ENCODE assay signal across 9 cellular contexts in genomic region chr1:246875041-246876026, GRCh38. TPM values are rescaled to one million over a fixed set of nuclear protein-coding genes. Genes with fewer than 3 reads are reported as not detected.
DNase-seq lines count a peak whose midpoint lies in the region; ATAC-seq and TF ChIP-seq lines count a peak whose summit lies in the region.
"Had no signal": no experiment of that assay in that cellular context is flagged by ENCODE, and none has a peak within 500 bp of the region (broad histone marks: within the 10 kb centered on the region; RNA-seq: fewer than 3 reads in every experiment).

No MANE protein-coding gene starts in this region.

- peaks cover 10% of the 10 kb centered on the region for H3K4me1 ChIP-seq in mucosa of descending colon (ENCODE audit: low read depth)

- H3K4me3 ChIP-seq in mucosa of descending colon = no peak overlapping the region
- no peak overlapping the region for H3K4me3 ChIP-seq in dorsolateral prefrontal cortex

- TF ChIP-seq CTCF in mucosa of descending colon (IDR thresholded peaks at IDR 0.05) = no peak
- no peak for TF ChIP-seq CTCF in dorsolateral prefrontal cortex (IDR thresholded peaks at IDR 0.05 in 54 of 56, conservative IDR thresholded peaks at IDR 0.05 in 2 of 56; ENCODE audit: low read depth in 1 of 56, partially characterized antibody in 56 of 56)

- no peaks in the 10 kb centered on the region for H3K36me3 ChIP-seq in mucosa of descending colon (ENCODE audit: low read depth)

- intact Hi-C loops in mucosa of descending colon (cut with DNase I, micrococcal nuclease) (no loop called here), dorsolateral prefrontal cortex (cut with DNase I) (no loop called here)

- H3K9me3 ChIP-seq in mucosa of descending colon = no peaks in the 10 kb centered on the region

- peak; percentile 4 for DNase-seq in T1000 (lab: John Stamatoyannopoulos, UW)
- peak in 1 of 3 donors; percentile 8 for DNase-seq in mucosa of descending colon
- no peak for DNase-seq in NCI-H1105 treated with DMSO at 0.1 percent for 48 hours (lab: John Stamatoyannopoulos, UW)
- no peak for DNase-seq in activated effector memory CD4-positive, alpha-beta T cell treated with Interleukin-2 at 50 U/mL for 16 hours
- no peak for DNase-seq in dorsolateral prefrontal cortex

- no peaks in the 10 kb centered on the region for H3K27me3 ChIP-seq in dorsolateral prefrontal cortex

- H3K27ac ChIP-seq in dorsolateral prefrontal cortex = no peak overlapping the region

- peak; percentile 58 for ATAC-seq in GM18499 (IDR thresholded peaks at IDR 0.05; ENCODE audit: insufficient read depth, unreplicated experiment)
- ATAC-seq in HG02571 (IDR thresholded peaks at IDR 0.05; ENCODE audit: unreplicated experiment) = peak; percentile 64
- ATAC-seq in mucosa of descending colon = peak; percentile 95
- no peak for ATAC-seq in HG03108 (IDR thresholded peaks at IDR 0.05; ENCODE audit: unreplicated experiment)
- ATAC-seq: WTC11 had no signal

RNA-seq across cellular contexts. Expression of gene AHCTF1, which starts 56.4 kb away (rescaled TPM):
- 10 to 100 TPM; 25.5 to 41.6 (median 27.6) TPM for total RNA-seq in mucosa of descending colon
- total RNA-seq in dorsolateral prefrontal cortex = 10 to 100 TPM; 28.7 to 55.3 (median 41.8) TPM
